Comparison of ENCODE assay signal across 34 cellular contexts in genomic region chr7:25529320-25529719, GRCh38.
"Had no signal": no experiment of that assay in that cellular context is flagged by ENCODE, and none has a peak within 500 bp of the region (broad histone marks: within the 10 kb centered on the region; RNA-seq: fewer than 3 reads in every experiment).

No MANE protein-coding gene starts in this region.

- H3K9me3 ChIP-seq: MG63 had no signal

- H3K36me3 ChIP-seq: MG63 had no signal

- DNase-seq: Karpas-422, Kasumi-1, MG63, MM.1S, MV-4-11, NCI-H1048, NCI-H1092, NCI-H1092 treated with DMSO at 0.1 percent for 48 hours, NCI-H1105, NCI-H1105 treated with DMSO at 0.1 percent for 48 hours, NCI-H1417, NCI-H1417 treated with DMSO at 0.1 percent for 48 hours, NCI-H1436, NCI-H1436 treated with DMSO at 0.1 percent for 48 hours, NCI-H146, NCI-H1694, NCI-H1694 treated with DMSO at 0.1 percent for 48 hours, NCI-H187, NCI-H187 treated with DMSO at 0.1 percent for 48 hours, NCI-H1930, NCI-H2029, NCI-H2029 treated with DMSO at 0.1 percent for 48 hours, NCI-H2081, NCI-H2081 treated with DMSO at 0.1 percent for 48 hours, NCI-H2107, NCI-H2171, NCI-H2171 treated with DMSO at 0.1 percent for 48 hours, NCI-H2227 treated with DMSO at 0.1 percent for 48 hours, NCI-H226, NCI-H345, NCI-H446, NCI-H446 treated with DMSO at 0.1 percent for 48 hours, NCI-H510A, NCI-H510A treated with DMSO at 0.1 percent for 48 hours had no signal

- H3K27me3 ChIP-seq: MG63 had no signal

- H3K4me3 ChIP-seq: MG63 had no signal
